Comparison of ENCODE assay signal across 2 cellular contexts in genomic region chr5:138247800-138248199, GRCh38. TPM values are rescaled to one million over a fixed set of nuclear protein-coding genes. Genes with fewer than 3 reads are reported as not detected.
"Had no signal": no experiment of that assay in that cellular context is flagged by ENCODE, and none has a peak within 500 bp of the region (broad histone marks: within the 10 kb centered on the region; RNA-seq: fewer than 3 reads in every experiment).

No MANE protein-coding gene starts in this region.

RNA-seq across cellular contexts. Expression of gene GFRA3, which starts 26.6 kb away (rescaled TPM):
- total RNA-seq: temporal lobe, thyroid gland had no signal
